Comparison of ENCODE assay signal across 9 cellular contexts in genomic region chr16:81431554-81432353, GRCh38. TPM values are rescaled to one million over a fixed set of nuclear protein-coding genes. Genes with fewer than 3 reads are reported as not detected.
DNase-seq lines count a peak whose midpoint lies in the region; ATAC-seq, FAIRE-seq and TF ChIP-seq lines count a peak whose summit lies in the region.
"Had no signal": no experiment of that assay in that cellular context is flagged by ENCODE, and none has a peak within 500 bp of the region (broad histone marks: within the 10 kb centered on the region; RNA-seq: fewer than 3 reads in every experiment).

No MANE protein-coding gene starts in this region.

- CTCF ChIA-PET in K562 (lab: Yijun Ruan, JAX; ENCODE audit: low intra/inter-chr PET ratio): no interaction called here
- CTCF ChIA-PET in activated naive CD4-positive, alpha-beta T cell treated with anti-CD3 and anti-CD28 coated beads for 36 hours (lab: Charles Lee): interaction anchor here (0.7 to 1.0 kb wide), 2 partner anchors 11 to 192 kb away, joined by 3 read pairs; no protein-coding TSS in a partner anchor

- H3K4me1 ChIP-seq in K562 (replicated peaks in 1 of 2; ENCODE audit: control insufficient read depth in 2 of 2, insufficient read depth in 2 of 2, low read length in 2 of 2) (peaks cover 13 to 15% of the 10 kb centered on the region in 2 experiments; a peak in 4 of 5 replicates), neural progenitor cell (peaks cover 6% of the 10 kb centered on the region)

- H3K4me3 Mint-ChIP-seq in neural progenitor cell: peak overlapping the region; percentile 46
- no peak overlapping the region for H3K4me3 Mint-ChIP-seq in activated naive CD4-positive, alpha-beta T cell treated with anti-CD3 and anti-CD28 coated beads for 36 hours
- H3K4me3 Mint-ChIP-seq: activated T-cell treated with anti-CD3 and anti-CD28 coated beads, Interleukin-2, amount 50 U/mL, for 72 hours had no signal

- H3K9me3 ChIP-seq in K562 (replicated peaks; ENCODE audit: control insufficient read depth, insufficient read depth, low read depth, low read length) (no peaks in the 10 kb centered on the region), neural progenitor cell (ENCODE audit: low read depth) (no peaks in the 10 kb centered on the region)

- POLR2A ChIA-PET in K562 (lab: Yijun Ruan, JAX): interaction anchor here (0.6 to 4.9 kb wide), 7 partner anchors 8 to 265 kb away, joined by 3 to 24 read pairs (median 4); no protein-coding TSS in a partner anchor

- ATAC-seq in K562 (peak; percentile 67), GM21737 (IDR thresholded peaks at IDR 0.05; ENCODE audit: unreplicated experiment) (no peak), HG03469 (IDR thresholded peaks at IDR 0.05; ENCODE audit: unreplicated experiment) (no peak)

- H3K9me3 Mint-ChIP-seq in neural progenitor cell: no peaks in the 10 kb centered on the region
- no peaks in the 10 kb centered on the region for H3K9me3 Mint-ChIP-seq in activated naive CD4-positive, alpha-beta T cell treated with anti-CD3 and anti-CD28 coated beads for 36 hours
- H3K9me3 Mint-ChIP-seq: activated T-cell treated with anti-CD3 and anti-CD28 coated beads, Interleukin-2, amount 50 U/mL, for 72 hours had no signal

- no TSS peak for BruUV-seq in K562 (replicated peaks; lab: Mats Ljungman, UMichigan)

- no peak for FAIRE-seq in K562 (lab: Jason Lieb, UNC)

- in situ Hi-C loops in K562 (cut with MboI) (no loop called here), GM13977 (cut with MboI; ENCODE audit: low pct_unique_long_range_greater_than_20kb, low sequenced_read_pairs, unreplicated experiment) (no loop called here)

- no peaks in the 10 kb centered on the region for H3K36me3 Mint-ChIP-seq in neural progenitor cell
- no peaks in the 10 kb centered on the region for H3K36me3 Mint-ChIP-seq in activated naive CD4-positive, alpha-beta T cell treated with anti-CD3 and anti-CD28 coated beads for 36 hours (ENCODE audit: low read depth)

- peaks cover 10% of the 10 kb centered on the region for H3K27me3 Mint-ChIP-seq in neural progenitor cell (ENCODE audit: insufficient read depth, low read depth)
- H3K27me3 Mint-ChIP-seq in activated naive CD4-positive, alpha-beta T cell treated with anti-CD3 and anti-CD28 coated beads for 36 hours (ENCODE audit: low read depth): no peaks in the 10 kb centered on the region

- TF ChIP-seq CTCF in NB4 (IDR thresholded peaks at IDR 0.05; ENCODE audit: low read depth, low read length): no peak
- no peak for TF ChIP-seq CTCF in K562 (IDR thresholded peaks at IDR 0.05 in 2 of 3, conservative IDR thresholded peaks at IDR 0.05 in 1 of 3; ENCODE audit: insufficient read depth in 2 of 3, low read depth in 1 of 3, low read length in 3 of 3)
- no peak for TF ChIP-seq CTCF in neural progenitor cell (IDR thresholded peaks at IDR 0.05)
- no peak for TF ChIP-seq CTCF in GM13977 (IDR thresholded peaks at IDR 0.05; ENCODE audit: extremely low read depth, insufficient read depth, missing control alignments)

- no peaks in the 10 kb centered on the region for H3K9me1 ChIP-seq in K562 (ENCODE audit: control insufficient read depth, insufficient read depth, low read length)

- peak overlapping the region; percentile 96 for H3K27ac Mint-ChIP-seq in neural progenitor cell
- H3K27ac Mint-ChIP-seq in activated naive CD4-positive, alpha-beta T cell treated with anti-CD3 and anti-CD28 coated beads for 36 hours: no peak overlapping the region
- H3K27ac Mint-ChIP-seq: activated T-cell treated with anti-CD3 and anti-CD28 coated beads, Interleukin-2, amount 50 U/mL, for 72 hours had no signal

- H3K4me2 ChIP-seq in K562 (ENCODE audit: insufficient read depth, low read length): no peak overlapping the region; the same call in 1 of the 2 replicates
- H3K4me2 ChIP-seq in neural progenitor cell: no peak overlapping the region

- H3K27ac ChIP-seq in K562 (ENCODE audit: extremely low read depth, low read depth, low read length) (peak overlapping the region; percentile 43; the same call in 1 of the 3 replicates), neural progenitor cell (no peak overlapping the region)

- H2AFZ ChIP-seq in K562 (ENCODE audit: low read depth, low read length) (peak overlapping the region; percentile 58), neural progenitor cell (replicated peaks) (no peak overlapping the region)

- peaks cover 36% of the 10 kb centered on the region for H3K4me1 Mint-ChIP-seq in neural progenitor cell
- H3K4me1 Mint-ChIP-seq in activated naive CD4-positive, alpha-beta T cell treated with anti-CD3 and anti-CD28 coated beads for 36 hours (ENCODE audit: low read depth): no peaks in the 10 kb centered on the region

- no peak for TF ChIP-seq EP300 in K562 (IDR thresholded peaks at IDR 0.05; ENCODE audit: low read length)

- H4K20me1 ChIP-seq in K562 (replicated peaks; ENCODE audit: control insufficient read depth, insufficient read depth, low read length) (no peaks in the 10 kb centered on the region), neural progenitor cell (ENCODE audit: low read depth) (no peaks in the 10 kb centered on the region)

- H3K9ac ChIP-seq in K562 (ENCODE audit: insufficient read depth in 1 of 2, low read depth in 2 of 2, low read length in 2 of 2): peak overlapping the region in 1 of 2 experiments; percentile 33; a peak in 2 of 4 replicates
- H3K9ac ChIP-seq in neural progenitor cell: no peak overlapping the region

- intact Hi-C loops in K562 (cut with micrococcal nuclease): no loop called here
- intact Hi-C loops in activated naive CD4-positive, alpha-beta T cell treated with anti-CD3 and anti-CD28 coated beads for 36 hours (cut with micrococcal nuclease): no loop called here

- DNase-seq in EL (peak; percentile 96), NB4 (ENCODE audit: low read depth) (peak; percentile 61), K562 (ENCODE audit: extremely low read depth in 1 of 4, low spot score in 3 of 4) (peak in 1 of 4 experiments; percentile 38), neural progenitor cell (ENCODE audit: low spot score) (peak; percentile 41), GM13977 (ENCODE audit: low spot score) (no peak)
- DNase-seq in activated naive CD4-positive, alpha-beta T cell treated with anti-CD3 and anti-CD28 coated beads for 36 hours: no peak
- DNase-seq: activated T-cell treated with anti-CD3 and anti-CD28 coated beads, Interleukin-2, amount 50 U/mL, for 72 hours had no signal

- TF ChIP-seq POLR2A in NB4 (IDR thresholded peaks at IDR 0.05; ENCODE audit: extremely low read depth, insufficient read length): no peak
- TF ChIP-seq POLR2A in K562 (conservative IDR thresholded peaks at IDR 0.05): no peak

- no peaks in the 10 kb centered on the region for H3F3A ChIP-seq in neural progenitor cell (ENCODE audit: low read depth)

- WGBS in K562 (ENCODE audit: insufficient coverage, low coverage, missing lambda C conversion rate): 51% methylated on average over 23 of the region's 23 CpGs

- peaks cover 0 to 5% of the 10 kb centered on the region in 2 experiments; a peak in 1 of 5 replicates for H3K27me3 ChIP-seq in K562 (ENCODE audit: control insufficient read depth in 2 of 2, insufficient read depth in 2 of 2, low read length in 2 of 2)
- no peaks in the 10 kb centered on the region for H3K27me3 ChIP-seq in neural progenitor cell

- H3K36me3 ChIP-seq in K562 (ENCODE audit: control insufficient read depth, insufficient read depth, low read length) (no peaks in the 10 kb centered on the region), neural progenitor cell (no peaks in the 10 kb centered on the region)

- H3K79me2 ChIP-seq in K562 (ENCODE audit: control insufficient read depth, insufficient read depth, low read length) (no peaks in the 10 kb centered on the region), neural progenitor cell (ENCODE audit: low read depth) (no peaks in the 10 kb centered on the region)

- no peak for TF ChIP-seq RAD21 in K562 (CRISPR knock-in tag; conservative IDR thresholded peaks at IDR 0.05 in 1 of 2, IDR thresholded peaks at IDR 0.05 in 1 of 2)

- H3K4me3 ChIP-seq in NB4 (ENCODE audit: low read depth, low read length): no peak overlapping the region
- no peak overlapping the region for H3K4me3 ChIP-seq in K562
- no peak overlapping the region for H3K4me3 ChIP-seq in neural progenitor cell

TF ChIP-seq in K562, 482 proteins besides CTCF, POLR2A, EP300 and RAD21 (continues in another document):
- TF ChIP-seq L3MBTL2 (IDR thresholded peaks at IDR 0.05): 0 out of 2 replicates have a peak, but pooled peaks have one; percentile 58
- TF ChIP-seq MCM7 (IDR thresholded peaks at IDR 0.05): no peak
- no peak for TF ChIP-seq POLR3A (IDR thresholded peaks at IDR 0.05; ENCODE audit: borderline replicate concordance, extremely low read depth, insufficient read depth, insufficient read length)

RNA-seq across cellular contexts. Expression of gene CMIP, which starts 12.9 kb away (rescaled TPM):
- total RNA-seq in K562 (2011; cell fraction: chromatin; rRNA removed; ENCODE audit: low replicate concordance): 107 and 183 TPM in 2 replicates
- total RNA-seq in K562 (2011; cell fraction: nucleolus; rRNA removed): 75.7 and 79.0 TPM in 2 replicates
- total RNA-seq in K562 (2011; cell fraction: nucleoplasm; rRNA removed): 101 and 152 TPM in 2 replicates
- total RNA-seq in K562 (2014; rRNA removed) (16.1 and 19.1 TPM in 2 replicates), K562 (2014; rRNA removed; fragmentation: Illumina TruSeq; extraction: Trizol) (10.3 and 10.8 TPM in 2 replicates), K562 (2015; rRNA removed; fragmentation: Illumina TruSeq; extraction: Trizol) (9.7 and 11.5 TPM in 2 replicates), K562 (2021) (66.4 and 82.5 TPM in 2 replicates), neural progenitor cell (ENCODE audit: low replicate concordance) (6.6 and 12.5 TPM in 2 replicates)
- polyA plus RNA-seq in K562 (2011; rRNA removed) (8.1 and 19.2 TPM in 2 replicates), K562 (2014; fragmentation: Illumina TruSeq; extraction: Trizol) (39.4 and 41.6 TPM in 2 replicates), K562 (2014; fragmentation: Nextera tagmentation; extraction: Ambion mirVana) (1 to 10 TPM in 1 of 2 experiments, under 1 TPM in 1; 0.94 to 1.9 TPM), K562 (2014; rRNA removed) (15.6 and 21.0 TPM in 2 replicates)
- 17.6 and 21.0 TPM in 2 replicates for polyA plus RNA-seq in K562 (2011; cell fraction: cytosol; rRNA removed)
- 46.1 and 50.8 TPM in 2 replicates for polyA plus RNA-seq in K562 (2011; cell fraction: nucleus; rRNA removed)
- polyA plus RNA-seq in K562 (2012): 51.9 and 88.9 TPM in 2 replicates
- 20.3 and 24.1 TPM in 2 replicates for polyA minus RNA-seq in K562 (2011; rRNA and poly(A)+ RNA removed)
- 45.6 and 90.6 TPM in 2 replicates for polyA minus RNA-seq in K562 (2011; cell fraction: cytosol; rRNA and poly(A)+ RNA removed)
- polyA minus RNA-seq in K562 (2011; cell fraction: nucleus; rRNA and poly(A)+ RNA removed): 26.0 and 43.0 TPM in 2 replicates
- total RNA-seq in activated naive CD4-positive, alpha-beta T cell treated with anti-CD3 and anti-CD28 coated beads for 36 hours: 10 to 100 TPM; 28.6 to 28.8 TPM

Comparison
In these comparisons a context has a peak if more than half of its experiments do, and no peak if none do; other contexts are left out.
1. DNase-seq: peak in EL (single experiment), NB4 (single experiment) and neural progenitor cell (single experiment); none in GM13977 (single experiment) and activated naive CD4-positive, alpha-beta T cell treated with anti-CD3 and anti-CD28 coated beads for 36 hours (single experiment).